Comparison of ENCODE assay signal across 9 cellular contexts in genomic region chr9:107481035-107481434, GRCh38. TPM values are rescaled to one million over a fixed set of nuclear protein-coding genes. Genes with fewer than 3 reads are reported as not detected.
DNase-seq lines count a peak whose midpoint lies in the region.
"Had no signal": no experiment of that assay in that cellular context is flagged by ENCODE, and none has a peak within 500 bp of the region (broad histone marks: within the 10 kb centered on the region; RNA-seq: fewer than 3 reads in every experiment).

No MANE protein-coding gene starts in this region.

- H3F3A ChIP-seq in GM23248 (ENCODE audit: insufficient read depth), result peaks cover 35% of the 10 kb centered on the region

- no peaks in the 10 kb centered on the region for H3K9me3 ChIP-seq in GM23248 (ENCODE audit: low read depth)

- H3K27ac ChIP-seq in GM23248 (peak overlapping the region; percentile 61), epithelial cell of prostate (peak overlapping the region; percentile 81), skin epidermis (peak overlapping the region in 13 of 21 experiments; percentile 0 to 63 (median 34))

- peaks cover 15% of the 10 kb centered on the region for H3K36me3 ChIP-seq in GM23248 (ENCODE audit: low read depth)

- in situ Hi-C loops in GM23248 (cut with MboI) (loop anchor here (10.0 to 25.0 kb wide), 4 partner anchors 56 to 956 kb away; no protein-coding TSS in a partner anchor), KBM-7 (cut with MboI; ENCODE audit: low pct_unique_long_range_greater_than_20kb, low sequenced_read_pairs) (no loop called here)

- no peaks in the 10 kb centered on the region for H3K27me3 ChIP-seq in GM23248 (replicated peaks; ENCODE audit: insufficient read depth)

- H3K4me2 ChIP-seq in GM23248 (ENCODE audit: unreplicated experiment), result peak overlapping the region; percentile 74

- H3K79me2 ChIP-seq in GM23248 (ENCODE audit: insufficient read depth), result peaks cover 12% of the 10 kb centered on the region

- H4K20me1 ChIP-seq in GM23248 (ENCODE audit: insufficient read depth), result no peaks in the 10 kb centered on the region

- H2AFZ ChIP-seq in GM23248, result peak overlapping the region; percentile 37

- H3K9me2 ChIP-seq in GM23248 (ENCODE audit: insufficient read depth), result no peaks in the 10 kb centered on the region

- peak; percentile 57 for DNase-seq in GM23248
- DNase-seq in NCI-H526 (lab: John Stamatoyannopoulos, UW), result peak; percentile 34 to 39
- DNase-seq in epithelial cell of prostate (ENCODE audit: low read depth, low spot score), result no peak
- no peak for DNase-seq in KBM-7
- no peak for DNase-seq in NCI-H510A (lab: John Stamatoyannopoulos, UW)
- no peak for DNase-seq in stimulated activated CD4-positive, alpha-beta T cell treated with anti-CD3 and anti-CD28 coated beads, Interleukin-1b, Interleukin-23, amount 100 ng/mL, for 48 hours
- DNase-seq: amniotic stem cell; stimulated activated naive CD4-positive, alpha-beta T cell treated with Interleukin-2 at 50 U/mL for 16 hours had no signal

- H3K9ac ChIP-seq in GM23248, result peak overlapping the region; percentile 60

- peaks cover 27% of the 10 kb centered on the region for H3K4me1 ChIP-seq in GM23248 (ENCODE audit: insufficient read depth)

- H3K4me3 ChIP-seq in GM23248 (peak overlapping the region; percentile 53), skin epidermis (no peak overlapping the region)

- 21 to 24% methylated on average over 4 of the region's 4 CpGs for WGBS in GM23248 (ENCODE audit: low coverage in 1 of 2, low lambda C conversion rate in 2 of 2, missing lambda C conversion rate in 2 of 2), 2 experiments

RNA-seq across cellular contexts. Expression of gene KLF4, which starts 8.5 kb away (rescaled TPM):
- 28.7 and 38.6 TPM in 2 replicates for total RNA-seq in GM23248 (2014; rRNA removed; shearing (Covaris generic))
- 14.6 and 17.0 TPM in 2 replicates for polyA plus RNA-seq in GM23248 (2016; fragmentation: Nextera tagmentation; extraction: Ambion mirVana)

Comparison
In these comparisons a context has a peak if more than half of its experiments do, and no peak if none do; other contexts are left out.
1. DNase-seq: peak in GM23248 (single experiment) and NCI-H526 (2 of 2); none in epithelial cell of prostate (single experiment), KBM-7 (single experiment), NCI-H510A (single experiment) and stimulated activated CD4-positive, alpha-beta T cell treated with anti-CD3 and anti-CD28 coated beads, Interleukin-1b, Interleukin-23, amount 100 ng/mL, for 48 hours (single experiment).
2. Peak in every context shown above with its lines, with median percentiles within 50 percentile points of each other: H3K27ac ChIP-seq.